Comparison of ENCODE assay signal across 1 cellular context in the genomic region with DNA sequence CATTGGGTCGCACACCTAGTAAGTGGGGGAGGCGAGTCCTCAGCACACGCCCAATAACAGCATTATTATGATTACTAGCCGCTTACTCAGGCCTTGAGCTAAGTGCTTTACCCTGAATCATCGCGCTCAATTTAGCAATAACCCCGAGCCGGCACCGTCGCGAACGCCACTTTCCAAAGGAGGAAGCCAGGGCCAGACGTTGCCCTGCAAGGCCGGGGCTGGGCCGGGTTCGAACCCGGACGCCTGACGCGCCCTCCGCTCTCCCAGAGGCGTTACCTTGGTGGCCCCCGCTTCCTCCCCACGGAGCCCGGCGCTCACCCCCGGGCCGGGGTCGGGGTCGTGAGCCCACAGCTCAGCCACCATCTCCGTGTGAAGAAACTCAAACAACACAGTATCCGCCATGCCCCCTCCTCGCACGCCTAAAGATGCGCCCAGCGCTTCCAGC.
TF ChIP-seq lines count a peak whose summit lies in the region.

A gene with protein sequence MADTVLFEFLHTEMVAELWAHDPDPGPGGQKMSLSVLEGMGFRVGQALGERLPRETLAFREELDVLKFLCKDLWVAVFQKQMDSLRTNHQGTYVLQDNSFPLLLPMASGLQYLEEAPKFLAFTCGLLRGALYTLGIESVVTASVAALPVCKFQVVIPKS (minus strand): TSS at position 421 of the 445 bp plus-strand sequence. CDS start 19 bp downstream, at position 402.

TF ChIP-seq in HepG2, 621 proteins besides CTCF, POLR2A, EP300 and RAD21 (continued from another document and continues in another):
- TF ChIP-seq, protein P1, sequence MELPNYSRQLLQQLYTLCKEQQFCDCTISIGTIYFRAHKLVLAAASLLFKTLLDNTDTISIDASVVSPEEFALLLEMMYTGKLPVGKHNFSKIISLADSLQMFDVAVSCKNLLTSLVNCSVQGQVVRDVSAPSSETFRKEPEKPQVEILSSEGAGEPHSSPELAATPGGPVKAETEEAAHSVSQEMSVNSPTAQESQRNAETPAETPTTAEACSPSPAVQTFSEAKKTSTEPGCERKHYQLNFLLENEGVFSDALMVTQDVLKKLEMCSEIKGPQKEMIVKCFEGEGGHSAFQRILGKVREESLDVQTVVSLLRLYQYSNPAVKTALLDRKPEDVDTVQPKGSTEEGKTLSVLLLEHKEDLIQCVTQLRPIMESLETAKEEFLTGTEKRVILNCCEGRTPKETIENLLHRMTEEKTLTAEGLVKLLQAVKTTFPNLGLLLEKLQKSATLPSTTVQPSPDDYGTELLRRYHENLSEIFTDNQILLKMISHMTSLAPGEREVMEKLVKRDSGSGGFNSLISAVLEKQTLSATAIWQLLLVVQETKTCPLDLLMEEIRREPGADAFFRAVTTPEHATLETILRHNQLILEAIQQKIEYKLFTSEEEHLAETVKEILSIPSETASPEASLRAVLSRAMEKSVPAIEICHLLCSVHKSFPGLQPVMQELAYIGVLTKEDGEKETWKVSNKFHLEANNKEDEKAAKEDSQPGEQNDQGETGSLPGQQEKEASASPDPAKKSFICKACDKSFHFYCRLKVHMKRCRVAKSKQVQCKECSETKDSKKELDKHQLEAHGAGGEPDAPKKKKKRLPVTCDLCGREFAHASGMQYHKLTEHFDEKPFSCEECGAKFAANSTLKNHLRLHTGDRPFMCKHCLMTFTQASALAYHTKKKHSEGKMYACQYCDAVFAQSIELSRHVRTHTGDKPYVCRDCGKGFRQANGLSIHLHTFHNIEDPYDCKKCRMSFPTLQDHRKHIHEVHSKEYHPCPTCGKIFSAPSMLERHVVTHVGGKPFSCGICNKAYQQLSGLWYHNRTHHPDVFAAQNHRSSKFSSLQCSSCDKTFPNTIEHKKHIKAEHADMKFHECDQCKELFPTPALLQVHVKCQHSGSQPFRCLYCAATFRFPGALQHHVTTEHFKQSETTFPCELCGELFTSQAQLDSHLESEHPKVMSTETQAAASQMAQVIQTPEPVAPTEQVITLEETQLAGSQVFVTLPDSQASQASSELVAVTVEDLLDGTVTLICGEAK (IDR thresholded peaks at IDR 0.05), result no peak
- TF ChIP-seq, protein P1 (CRISPR knock-in tag; IDR thresholded peaks at IDR 0.05), result no peak
- TF ChIP-seq, protein P2, sequence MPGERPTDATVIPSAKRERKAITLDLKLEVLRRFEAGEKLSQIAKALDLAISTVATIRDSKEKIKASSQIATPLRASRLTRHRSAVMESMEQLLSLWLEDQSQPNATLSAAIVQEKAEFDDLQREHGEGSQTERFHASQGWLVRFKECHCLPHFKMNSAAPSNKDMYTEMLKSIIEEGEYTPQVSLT (CRISPR knock-in tag; IDR thresholded peaks at IDR 0.05; ENCODE audit: borderline replicate concordance, low read depth), result no peak
- TF ChIP-seq MEIS2 (CRISPR knock-in tag; IDR thresholded peaks at IDR 0.05), result no peak
- no peak for TF ChIP-seq ZNF883 (CRISPR knock-in tag; IDR thresholded peaks at IDR 0.05; ENCODE audit: not compliant biosample characterization)
- peak; percentile 94 for TF ChIP-seq ZMAT3 (CRISPR knock-in tag; conservative IDR thresholded peaks at IDR 0.05)
- no peak for TF ChIP-seq NONO (IDR thresholded peaks at IDR 0.05)
- TF ChIP-seq NONO (CRISPR knock-in tag; conservative IDR thresholded peaks at IDR 0.05), result no peak
- TF ChIP-seq ZMYM4 (CRISPR knock-in tag; IDR thresholded peaks at IDR 0.05), result no peak; the same call in 1 of the 2 replicates
- TF ChIP-seq GABPB1 (CRISPR knock-in tag; IDR thresholded peaks at IDR 0.05), result no peak
- no peak for TF ChIP-seq ZNF510 (CRISPR knock-in tag; IDR thresholded peaks at IDR 0.05; ENCODE audit: low read depth)
- peak; percentile 28 for TF ChIP-seq RBM39 (IDR thresholded peaks at IDR 0.05; ENCODE audit: low read depth, low read length, poor library complexity, severe bottlenecking)
- TF ChIP-seq NBN (conservative IDR thresholded peaks at IDR 0.05), result no peak
- TF ChIP-seq, protein P3, sequence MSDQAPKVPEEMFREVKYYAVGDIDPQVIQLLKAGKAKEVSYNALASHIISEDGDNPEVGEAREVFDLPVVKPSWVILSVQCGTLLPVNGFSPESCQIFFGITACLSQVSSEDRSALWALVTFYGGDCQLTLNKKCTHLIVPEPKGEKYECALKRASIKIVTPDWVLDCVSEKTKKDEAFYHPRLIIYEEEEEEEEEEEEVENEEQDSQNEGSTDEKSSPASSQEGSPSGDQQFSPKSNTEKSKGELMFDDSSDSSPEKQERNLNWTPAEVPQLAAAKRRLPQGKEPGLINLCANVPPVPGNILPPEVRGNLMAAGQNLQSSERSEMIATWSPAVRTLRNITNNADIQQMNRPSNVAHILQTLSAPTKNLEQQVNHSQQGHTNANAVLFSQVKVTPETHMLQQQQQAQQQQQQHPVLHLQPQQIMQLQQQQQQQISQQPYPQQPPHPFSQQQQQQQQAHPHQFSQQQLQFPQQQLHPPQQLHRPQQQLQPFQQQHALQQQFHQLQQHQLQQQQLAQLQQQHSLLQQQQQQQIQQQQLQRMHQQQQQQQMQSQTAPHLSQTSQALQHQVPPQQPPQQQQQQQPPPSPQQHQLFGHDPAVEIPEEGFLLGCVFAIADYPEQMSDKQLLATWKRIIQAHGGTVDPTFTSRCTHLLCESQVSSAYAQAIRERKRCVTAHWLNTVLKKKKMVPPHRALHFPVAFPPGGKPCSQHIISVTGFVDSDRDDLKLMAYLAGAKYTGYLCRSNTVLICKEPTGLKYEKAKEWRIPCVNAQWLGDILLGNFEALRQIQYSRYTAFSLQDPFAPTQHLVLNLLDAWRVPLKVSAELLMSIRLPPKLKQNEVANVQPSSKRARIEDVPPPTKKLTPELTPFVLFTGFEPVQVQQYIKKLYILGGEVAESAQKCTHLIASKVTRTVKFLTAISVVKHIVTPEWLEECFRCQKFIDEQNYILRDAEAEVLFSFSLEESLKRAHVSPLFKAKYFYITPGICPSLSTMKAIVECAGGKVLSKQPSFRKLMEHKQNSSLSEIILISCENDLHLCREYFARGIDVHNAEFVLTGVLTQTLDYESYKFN (CRISPR knock-in tag; conservative IDR thresholded peaks at IDR 0.05), result no peak
- 0 out of 2 replicates have a peak, but pooled peaks have one; percentile 38 for TF ChIP-seq THYN1 (CRISPR knock-in tag; IDR thresholded peaks at IDR 0.05; ENCODE audit: borderline replicate concordance, low read depth)
- TF ChIP-seq, protein P4, sequence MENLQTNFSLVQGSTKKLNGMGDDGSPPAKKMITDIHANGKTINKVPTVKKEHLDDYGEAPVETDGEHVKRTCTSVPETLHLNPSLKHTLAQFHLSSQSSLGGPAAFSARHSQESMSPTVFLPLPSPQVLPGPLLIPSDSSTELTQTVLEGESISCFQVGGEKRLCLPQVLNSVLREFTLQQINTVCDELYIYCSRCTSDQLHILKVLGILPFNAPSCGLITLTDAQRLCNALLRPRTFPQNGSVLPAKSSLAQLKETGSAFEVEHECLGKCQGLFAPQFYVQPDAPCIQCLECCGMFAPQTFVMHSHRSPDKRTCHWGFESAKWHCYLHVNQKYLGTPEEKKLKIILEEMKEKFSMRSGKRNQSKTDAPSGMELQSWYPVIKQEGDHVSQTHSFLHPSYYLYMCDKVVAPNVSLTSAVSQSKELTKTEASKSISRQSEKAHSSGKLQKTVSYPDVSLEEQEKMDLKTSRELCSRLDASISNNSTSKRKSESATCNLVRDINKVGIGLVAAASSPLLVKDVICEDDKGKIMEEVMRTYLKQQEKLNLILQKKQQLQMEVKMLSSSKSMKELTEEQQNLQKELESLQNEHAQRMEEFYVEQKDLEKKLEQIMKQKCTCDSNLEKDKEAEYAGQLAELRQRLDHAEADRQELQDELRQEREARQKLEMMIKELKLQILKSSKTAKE (CRISPR knock-in tag; IDR thresholded peaks at IDR 0.05; ENCODE audit: borderline replicate concordance), result no peak
- TF ChIP-seq ARNT (IDR thresholded peaks at IDR 0.05), result no peak
- no peak for TF ChIP-seq PRMT3 (CRISPR knock-in tag; IDR thresholded peaks at IDR 0.05; ENCODE audit: borderline replicate concordance, low read depth)
- TF ChIP-seq ZNF12 (CRISPR knock-in tag; IDR thresholded peaks at IDR 0.05), result no peak
- TF ChIP-seq PLRG1 (conservative IDR thresholded peaks at IDR 0.05), result no peak
- no peak for TF ChIP-seq BRD4 (CRISPR knock-in tag; IDR thresholded peaks at IDR 0.05)
- TF ChIP-seq HOXA3 (CRISPR knock-in tag; IDR thresholded peaks at IDR 0.05), result no peak
- no peak for TF ChIP-seq ZNF33B (CRISPR knock-in tag; IDR thresholded peaks at IDR 0.05)
- no peak for TF ChIP-seq SMAD3 (CRISPR knock-in tag; IDR thresholded peaks at IDR 0.05)
- no peak for TF ChIP-seq ZMYM3 (CRISPR knock-in tag; IDR thresholded peaks at IDR 0.05)
- TF ChIP-seq NCOA5 (CRISPR knock-in tag; IDR thresholded peaks at IDR 0.05), result no peak
- TF ChIP-seq SKI (IDR thresholded peaks at IDR 0.05; ENCODE audit: partially characterized antibody), result no peak
- TF ChIP-seq, protein P5, sequence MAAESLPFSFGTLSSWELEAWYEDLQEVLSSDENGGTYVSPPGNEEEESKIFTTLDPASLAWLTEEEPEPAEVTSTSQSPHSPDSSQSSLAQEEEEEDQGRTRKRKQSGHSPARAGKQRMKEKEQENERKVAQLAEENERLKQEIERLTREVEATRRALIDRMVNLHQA (CRISPR knock-in tag; IDR thresholded peaks at IDR 0.05), result no peak
- TF ChIP-seq ZNF7 (CRISPR knock-in tag; IDR thresholded peaks at IDR 0.05), result no peak
- TF ChIP-seq SRY (CRISPR knock-in tag; IDR thresholded peaks at IDR 0.05), result no peak
- TF ChIP-seq, protein P6, sequence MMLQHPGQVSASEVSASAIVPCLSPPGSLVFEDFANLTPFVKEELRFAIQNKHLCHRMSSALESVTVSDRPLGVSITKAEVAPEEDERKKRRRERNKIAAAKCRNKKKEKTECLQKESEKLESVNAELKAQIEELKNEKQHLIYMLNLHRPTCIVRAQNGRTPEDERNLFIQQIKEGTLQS (CRISPR knock-in tag; IDR thresholded peaks at IDR 0.05), result no peak
- TF ChIP-seq, protein P7, sequence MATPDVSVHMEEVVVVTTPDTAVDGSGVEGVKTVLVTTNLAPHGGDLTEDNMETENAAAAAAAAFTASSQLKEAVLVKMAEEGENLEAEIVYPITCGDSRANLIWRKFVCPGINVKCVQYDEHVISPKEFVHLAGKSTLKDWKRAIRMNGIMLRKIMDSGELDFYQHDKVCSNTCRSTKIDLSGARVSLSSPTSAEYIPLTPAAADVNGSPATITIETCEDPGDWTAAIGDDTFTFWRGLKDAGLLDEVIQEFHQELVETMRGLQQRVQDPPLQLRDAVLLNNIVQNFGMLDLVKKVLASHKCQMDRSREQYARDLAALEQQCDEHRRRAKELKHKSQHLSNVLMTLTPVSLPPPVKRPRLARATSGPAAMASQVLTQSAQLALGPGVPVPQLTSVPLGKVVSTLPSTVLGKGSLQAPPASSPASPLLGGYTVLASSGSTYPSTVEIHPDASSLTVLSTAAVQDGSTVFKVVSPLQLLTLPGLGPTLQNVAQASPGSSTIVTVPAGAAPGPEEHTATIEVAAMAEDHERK (CRISPR knock-in tag; IDR thresholded peaks at IDR 0.05; ENCODE audit: low read depth), result no peak
- TF ChIP-seq, protein P8, sequence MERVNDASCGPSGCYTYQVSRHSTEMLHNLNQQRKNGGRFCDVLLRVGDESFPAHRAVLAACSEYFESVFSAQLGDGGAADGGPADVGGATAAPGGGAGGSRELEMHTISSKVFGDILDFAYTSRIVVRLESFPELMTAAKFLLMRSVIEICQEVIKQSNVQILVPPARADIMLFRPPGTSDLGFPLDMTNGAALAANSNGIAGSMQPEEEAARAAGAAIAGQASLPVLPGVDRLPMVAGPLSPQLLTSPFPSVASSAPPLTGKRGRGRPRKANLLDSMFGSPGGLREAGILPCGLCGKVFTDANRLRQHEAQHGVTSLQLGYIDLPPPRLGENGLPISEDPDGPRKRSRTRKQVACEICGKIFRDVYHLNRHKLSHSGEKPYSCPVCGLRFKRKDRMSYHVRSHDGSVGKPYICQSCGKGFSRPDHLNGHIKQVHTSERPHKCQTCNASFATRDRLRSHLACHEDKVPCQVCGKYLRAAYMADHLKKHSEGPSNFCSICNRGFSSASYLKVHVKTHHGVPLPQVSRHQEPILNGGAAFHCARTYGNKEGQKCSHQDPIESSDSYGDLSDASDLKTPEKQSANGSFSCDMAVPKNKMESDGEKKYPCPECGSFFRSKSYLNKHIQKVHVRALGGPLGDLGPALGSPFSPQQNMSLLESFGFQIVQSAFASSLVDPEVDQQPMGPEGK (CRISPR knock-in tag; IDR thresholded peaks at IDR 0.05), result 0 out of 2 replicates have a peak, but pooled peaks have one; percentile 42
- TF ChIP-seq, protein P9, sequence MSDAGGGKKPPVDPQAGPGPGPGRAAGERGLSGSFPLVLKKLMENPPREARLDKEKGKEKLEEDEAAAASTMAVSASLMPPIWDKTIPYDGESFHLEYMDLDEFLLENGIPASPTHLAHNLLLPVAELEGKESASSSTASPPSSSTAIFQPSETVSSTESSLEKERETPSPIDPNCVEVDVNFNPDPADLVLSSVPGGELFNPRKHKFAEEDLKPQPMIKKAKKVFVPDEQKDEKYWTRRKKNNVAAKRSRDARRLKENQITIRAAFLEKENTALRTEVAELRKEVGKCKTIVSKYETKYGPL (CRISPR knock-in tag; IDR thresholded peaks at IDR 0.05), result no peak
- TF ChIP-seq CBX1 (IDR thresholded peaks at IDR 0.05; ENCODE audit: low read depth), result no peak
- no peak for TF ChIP-seq PAF1 (CRISPR knock-in tag; IDR thresholded peaks at IDR 0.05)
- no peak for TF ChIP-seq NFYB (CRISPR knock-in tag; IDR thresholded peaks at IDR 0.05)
- TF ChIP-seq ZZZ3 (CRISPR knock-in tag; IDR thresholded peaks at IDR 0.05; ENCODE audit: borderline replicate concordance), result no peak
- no peak for TF ChIP-seq SOX6 (IDR thresholded peaks at IDR 0.05)
- TF ChIP-seq SOX6 (CRISPR knock-in tag; IDR thresholded peaks at IDR 0.05), result peak; percentile 66
- no peak for TF ChIP-seq ZNF556 (CRISPR knock-in tag; IDR thresholded peaks at IDR 0.05; ENCODE audit: borderline replicate concordance)
